ENCODE assay signal across 7 cellular contexts in genomic region chr12:45235087-45236025, GRCh38. TPM values are rescaled to one million over a fixed set of nuclear protein-coding genes. Genes with fewer than 3 reads are reported as not detected.
DNase-seq lines count a peak whose midpoint lies in the region; ATAC-seq, FAIRE-seq and TF ChIP-seq lines count a peak whose summit lies in the region.

No MANE protein-coding gene starts in this region.

- no peaks in the 10 kb centered on the region for H3K9me2 ChIP-seq in PC-9 (ENCODE audit: insufficient read depth)

- TF ChIP-seq CTCF in PC-9 (conservative IDR thresholded peaks at IDR 0.05) (no peak), epithelial cell of esophagus (IDR thresholded peaks at IDR 0.05; ENCODE audit: insufficient read depth, low read depth, low read length, missing control alignments) (no peak), nephron (IDR thresholded peaks at IDR 0.05; ENCODE audit: unreplicated experiment in 3 of 3) (no peak)

- peaks cover 87% of the 10 kb centered on the region for H3K79me2 ChIP-seq in PC-9 (ENCODE audit: low read depth)

- no peaks in the 10 kb centered on the region for H4K20me1 ChIP-seq in PC-9 (ENCODE audit: insufficient read depth)

- H3K4me3 ChIP-seq in PC-9: peak overlapping the region; percentile 44; the same call in 1 of the 2 replicates
- H3K4me3 ChIP-seq in epithelial cell of esophagus (ENCODE audit: low read length): no peak overlapping the region

- H2AFZ ChIP-seq in PC-9: no peak overlapping the region

- peaks cover 59% of the 10 kb centered on the region for H3F3A ChIP-seq in PC-9 (ENCODE audit: insufficient read depth, low read depth)

- TF ChIP-seq POLR2A in H54 (IDR thresholded peaks at IDR 0.05; ENCODE audit: low read depth, low read length): no peak

- no peak for ATAC-seq in GM19397 (IDR thresholded peaks at IDR 0.05; ENCODE audit: unreplicated experiment)
- no peak for ATAC-seq in HG02981 (IDR thresholded peaks at IDR 0.05; ENCODE audit: unreplicated experiment)

- FAIRE-seq in H54 (lab: Jason Lieb, UNC): peak; percentile 91

- H3K27me3 ChIP-seq in PC-9 (ENCODE audit: insufficient read depth, low read depth): no peaks in the 10 kb centered on the region

- POLR2A ChIA-PET in PC-9 (lab: Charles Lee; ENCODE audit: unreplicated experiment): interaction anchor here (0.5 to 0.6 kb wide), 2 partner anchors 20 to 55 kb away, joined by 3 to 12 read pairs; no protein-coding TSS in a partner anchor

- H3K4me2 ChIP-seq in PC-9: peak overlapping the region; percentile 84

- no peaks in the 10 kb centered on the region for H3K9me3 ChIP-seq in PC-9 (ENCODE audit: insufficient read depth, low read depth)

- peaks cover 19% of the 10 kb centered on the region for H3K36me3 Mint-ChIP-seq in nephron (ENCODE audit: low read depth)

- CTCF ChIA-PET in PC-9 (lab: Charles Lee): no interaction called here

- peak overlapping the region; percentile 100 for H3K27ac ChIP-seq in PC-9

- TSS peak; percentile 34 for BruUV-seq in PC-9 (replicated peaks; lab: Mats Ljungman, UMichigan)

- peaks cover 11% of the 10 kb centered on the region for H3K36me3 ChIP-seq in PC-9 (ENCODE audit: low read depth)

- H3K4me3 Mint-ChIP-seq in nephron: peak overlapping the region in 1 of 3 experiments; percentile 62

- DNase-seq in H54 (ENCODE audit: insufficient read length, low spot score) (peak; percentile 14), PC-9 (peak; percentile 80 to 92), epithelial cell of esophagus (ENCODE audit: low read depth) (peak; percentile 94), NCI-H774 (lab: John Stamatoyannopoulos, UW) (no peak)

- intact Hi-C loops in PC-9 (cut with micrococcal nuclease; ENCODE audit: unreplicated experiment): loop anchor here (1.0 to 2.0 kb wide), 3 partner anchors 25 to 49 kb away; no protein-coding TSS in a partner anchor

- H3K27me3 Mint-ChIP-seq in nephron (ENCODE audit: low read depth): no peaks in the 10 kb centered on the region

- H3K4me1 Mint-ChIP-seq in nephron: peaks cover 49% of the 10 kb centered on the region

- H3K27ac Mint-ChIP-seq in nephron: peak overlapping the region; percentile 91 to 97 (median 93)

- peaks cover 11% of the 10 kb centered on the region for H3K9me3 Mint-ChIP-seq in nephron

- peaks cover 59% of the 10 kb centered on the region for H3K4me1 ChIP-seq in PC-9 (replicated peaks; ENCODE audit: insufficient read depth)

RNA-seq across cellular contexts. Expression of gene ANO6, which starts 19.5 kb away (rescaled TPM):
- total RNA-seq in PC-9 (2021): 46.1 and 51.4 TPM in 2 replicates
